In genomic region chr4:47490550-47490949, GRCh38 we compare ENCODE assay signal across 8 cellular contexts. TPM values are rescaled to one million over a fixed set of nuclear protein-coding genes. Genes with fewer than 3 reads are reported as not detected.
DNase-seq lines count a peak whose midpoint lies in the region; ATAC-seq, FAIRE-seq and TF ChIP-seq lines count a peak whose summit lies in the region.

No MANE protein-coding gene starts in this region.

- peak in 1 of 7 experiments; percentile 10 for DNase-seq in CD8-positive, alpha-beta T cell
- DNase-seq in PC-9: no peak
- DNase-seq in pulmonary artery endothelial cell (ENCODE audit: low read depth, low spot score): peak; percentile 41
- no peak for DNase-seq in small intestine
- no peak for DNase-seq in SHP77 (lab: John Stamatoyannopoulos, UW)

- BruUV-seq in PC-9 (replicated peaks; lab: Mats Ljungman, UMichigan): no TSS peak

- H4K20me1 ChIP-seq in PC-9 (ENCODE audit: insufficient read depth): no peaks in the 10 kb centered on the region

- peaks cover 9% of the 10 kb centered on the region for H3K4me1 ChIP-seq in CD8-positive, alpha-beta T cell (ENCODE audit: insufficient read depth, low read length)
- peaks cover 6% of the 10 kb centered on the region; the same call in 1 of the 2 replicates for H3K4me1 ChIP-seq in PC-9 (replicated peaks; ENCODE audit: insufficient read depth)
- H3K4me1 ChIP-seq in small intestine (ENCODE audit: control insufficient read depth in 2 of 2, insufficient read depth in 1 of 2, low read depth in 1 of 2, low read length in 1 of 2): peaks cover 2 to 4% of the 10 kb centered on the region in 2 donors

- H3K79me2 ChIP-seq in PC-9 (ENCODE audit: low read depth): peaks cover 10% of the 10 kb centered on the region; the same call in 1 of the 2 replicates

- no peak overlapping the region for H3K27ac Mint-ChIP-seq in CD8-positive, alpha-beta T cell

- ATAC-seq in CD8-positive, alpha-beta T cell: peak; percentile 75
- ATAC-seq in GM18909 (IDR thresholded peaks at IDR 0.05; ENCODE audit: poor library complexity, unreplicated experiment): peak; percentile 80
- peak; percentile 47 for ATAC-seq in HG03064 (IDR thresholded peaks at IDR 0.05; ENCODE audit: low read depth, unreplicated experiment)
- peak; percentile 74 for ATAC-seq in esophagus mucosa

- H3K27me3 ChIP-seq in CD8-positive, alpha-beta T cell (ENCODE audit: insufficient read depth, low read length): no peaks in the 10 kb centered on the region
- no peaks in the 10 kb centered on the region for H3K27me3 ChIP-seq in PC-9 (ENCODE audit: insufficient read depth, low read depth)
- H3K27me3 ChIP-seq in small intestine (ENCODE audit: control insufficient read depth in 2 of 2, insufficient read depth in 2 of 2, low read length in 2 of 2): no peaks in the 10 kb centered on the region

- 78 to 86% (median 85%) methylated on average over 4 of the region's 4 CpGs for WGBS in small intestine, 3 donors

- no peak overlapping the region for H3K27ac ChIP-seq in CD8-positive, alpha-beta T cell (ENCODE audit: low read depth, low read length)
- H3K27ac ChIP-seq in PC-9: no peak overlapping the region
- H3K27ac ChIP-seq in small intestine (ENCODE audit: low read depth in 1 of 2, low read length in 1 of 2): no peak overlapping the region

- no peaks in the 10 kb centered on the region for H3K36me3 Mint-ChIP-seq in CD8-positive, alpha-beta T cell

- no peak for FAIRE-seq in small intestine (lab: Jason Lieb, UNC)

- no peaks in the 10 kb centered on the region for H3K9me2 ChIP-seq in PC-9 (ENCODE audit: insufficient read depth)

- H3K4me2 ChIP-seq in PC-9: no peak overlapping the region

- H3F3A ChIP-seq in PC-9 (ENCODE audit: insufficient read depth, low read depth): no peaks in the 10 kb centered on the region

- no peaks in the 10 kb centered on the region for H3K9me3 Mint-ChIP-seq in CD8-positive, alpha-beta T cell

- POLR2A ChIA-PET in CD8-positive, alpha-beta T cell (lab: Charles Lee): no interaction called here
- POLR2A ChIA-PET in PC-9 (lab: Charles Lee; ENCODE audit: unreplicated experiment): no interaction called here

- intact Hi-C loops in CD8-positive, alpha-beta T cell (cut with DNase I, micrococcal nuclease): loop anchor here (2.0 kb wide), 1 partner anchor 74 kb away; no protein-coding TSS in a partner anchor
- intact Hi-C loops in PC-9 (cut with micrococcal nuclease; ENCODE audit: unreplicated experiment): no loop called here

- no peaks in the 10 kb centered on the region for H3K27me3 Mint-ChIP-seq in CD8-positive, alpha-beta T cell (ENCODE audit: low read depth)

- peaks cover 17% of the 10 kb centered on the region for H3K4me1 Mint-ChIP-seq in CD8-positive, alpha-beta T cell (ENCODE audit: low read depth)

- no peak overlapping the region for H2AFZ ChIP-seq in PC-9

- no peak overlapping the region for H3K4me3 Mint-ChIP-seq in CD8-positive, alpha-beta T cell

- no peak overlapping the region for H3K4me3 ChIP-seq in CD8-positive, alpha-beta T cell (ENCODE audit: low read depth, low read length)
- H3K4me3 ChIP-seq in PC-9: no peak overlapping the region
- no peak overlapping the region for H3K4me3 ChIP-seq in small intestine (ENCODE audit: low read depth in 1 of 2, low read length in 2 of 2)

- no peaks in the 10 kb centered on the region for H3K9me3 ChIP-seq in CD8-positive, alpha-beta T cell (ENCODE audit: low read length)
- H3K9me3 ChIP-seq in PC-9 (ENCODE audit: insufficient read depth, low read depth) (no peaks in the 10 kb centered on the region), small intestine (ENCODE audit: control insufficient read depth, low read depth) (no peaks in the 10 kb centered on the region)

- H3K36me3 ChIP-seq in CD8-positive, alpha-beta T cell (ENCODE audit: insufficient read depth, low read length): no peaks in the 10 kb centered on the region
- H3K36me3 ChIP-seq in PC-9 (ENCODE audit: low read depth): no peaks in the 10 kb centered on the region
- no peaks in the 10 kb centered on the region for H3K36me3 ChIP-seq in small intestine (ENCODE audit: control insufficient read depth in 2 of 2, insufficient read depth in 2 of 2, low read length in 2 of 2)

- TF ChIP-seq CTCF in CD8-positive, alpha-beta T cell (IDR thresholded peaks at IDR 0.05): peak; percentile 44
- peak; percentile 33; the same call in 1 of the 2 replicates for TF ChIP-seq CTCF in PC-9 (conservative IDR thresholded peaks at IDR 0.05)

- CTCF ChIA-PET in CD8-positive, alpha-beta T cell (lab: Charles Lee): no interaction called here
- CTCF ChIA-PET in PC-9 (lab: Charles Lee): no interaction called here

RNA-seq across cellular contexts. Expression of gene ATP10D, which starts 5.5 kb away (rescaled TPM):
- 1 to 10 TPM; 2.3 to 2.4 TPM for total RNA-seq in CD8-positive, alpha-beta T cell
- 29.3 and 35.2 TPM in 2 replicates for total RNA-seq in PC-9 (2021)
- total RNA-seq in esophagus mucosa: 50.2 TPM
- 19.8 and 36.2 TPM in 2 replicates for total RNA-seq in pulmonary artery endothelial cell
- polyA plus RNA-seq in small intestine: 1 to 10 TPM in 1 of 3 donors, under 1 TPM in 2; 0.81 to 6.3 (median 0.89) TPM

RNA-seq across cellular contexts. Expression of gene COMMD8, which starts 27.0 kb away (rescaled TPM):
- total RNA-seq in CD8-positive, alpha-beta T cell: 1 to 10 TPM; 4.6 to 6.3 TPM
- 22.7 and 27.4 TPM in 2 replicates for total RNA-seq in PC-9 (2021)
- 21.6 TPM for total RNA-seq in esophagus mucosa
- total RNA-seq in pulmonary artery endothelial cell: 16.5 and 24.5 TPM in 2 replicates
- polyA plus RNA-seq in small intestine: 10 to 100 TPM; 26.7 to 36.5 (median 34.3) TPM
